In the genomic region with DNA sequence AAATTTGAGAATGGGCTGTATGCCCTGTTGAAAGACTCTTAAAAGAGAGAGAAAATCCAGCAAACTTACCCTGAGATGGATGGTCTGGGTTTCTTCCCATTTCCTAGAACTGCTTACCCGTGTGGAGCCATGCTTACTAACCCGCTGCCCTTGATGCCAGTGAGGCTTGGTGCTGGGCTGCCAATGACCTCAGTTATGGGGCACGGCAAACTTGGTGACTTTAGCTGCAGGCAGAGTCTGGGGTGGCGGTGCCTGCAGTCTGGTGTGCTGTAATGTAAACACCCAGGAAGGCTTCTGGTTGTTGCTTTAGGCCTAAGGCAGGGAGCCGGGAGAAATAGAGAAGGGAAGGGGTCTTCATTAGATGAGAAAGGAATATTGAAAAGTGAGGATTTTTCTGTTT, we compare ENCODE assay signal across 12 cellular contexts.
"Had no signal": no experiment of that assay in that cellular context is flagged by ENCODE, and none has a peak within 500 bp of the region (broad histone marks: within the 10 kb centered on the region; RNA-seq: fewer than 3 reads in every experiment).

No MANE protein-coding gene starts in this region.

- H3K27me3 ChIP-seq: sigmoid colon, suprapubic skin had no signal

- H3K36me3 ChIP-seq: sigmoid colon, suprapubic skin had no signal

- H3K9me3 ChIP-seq: sigmoid colon, suprapubic skin had no signal

- H3K4me3 ChIP-seq: sigmoid colon, suprapubic skin had no signal

- DNase-seq: activated effector memory CD4-positive, alpha-beta T cell treated with Interleukin-2 at 50 U/mL for 16 hours; activated T-cell treated with anti-CD3 and anti-CD28 coated beads, Interleukin-2, amount 50 U/mL, for 1 hour; dermis blood vessel endothelial cell; hypothalamus; left colon; occipital lobe; sigmoid colon; stimulated activated CD4-positive, alpha-beta T cell treated with anti-CD3 and anti-CD28 coated beads, Interleukin-2, amount 100 ng/mL, for 24 hours; stimulated activated naive CD4-positive, alpha-beta T cell; T-cell had no signal

- H3K27ac ChIP-seq: suprapubic skin had no signal

- ATAC-seq: left colon, T-cell, WTC11 had no signal
